25 cellular contexts compared by ENCODE assay signal in the genomic region with DNA sequence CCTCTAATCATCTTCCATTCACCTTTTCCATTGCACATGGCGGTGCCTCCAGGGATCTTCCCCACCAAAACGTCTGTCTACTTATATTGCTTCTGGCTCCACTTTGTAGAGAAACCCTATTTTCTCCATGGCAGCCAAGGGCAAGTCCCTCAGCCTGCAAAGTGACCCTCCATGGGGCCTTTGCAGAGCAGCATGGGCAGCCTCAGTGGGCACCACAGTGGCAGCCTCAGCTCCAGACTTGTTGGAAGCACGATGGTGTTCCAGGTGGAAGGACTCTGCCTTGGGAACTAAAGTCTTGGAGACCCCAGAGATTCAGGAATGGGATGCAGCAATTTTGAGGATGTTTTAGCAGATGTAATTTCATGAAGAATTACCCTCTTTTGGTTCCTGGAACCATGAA. TPM values are rescaled to one million over a fixed set of nuclear protein-coding genes. Genes with fewer than 3 reads are reported as not detected.
"Had no signal": no experiment of that assay in that cellular context is flagged by ENCODE, and none has a peak within 500 bp of the region (broad histone marks: within the 10 kb centered on the region; RNA-seq: fewer than 3 reads in every experiment).

No MANE protein-coding gene starts in this region.

- H3K9me3 Mint-ChIP-seq: T-cell had no signal

- H3K9ac ChIP-seq: SK-N-SH had no signal

- H3K27ac ChIP-seq: HL-60, RWPE1 had no signal

- ATAC-seq: Panc1, PC-3, T-cell had no signal

- H3K9me3 ChIP-seq: SK-N-SH had no signal

- H3K4me2 ChIP-seq: SK-N-SH had no signal

- H3K9me2 ChIP-seq: SK-N-SH had no signal

- DNase-seq: KBM-7, NCI-H1048, NCI-H1105, NCI-H1417, NCI-H146, NCI-H1694 treated with DMSO at 0.1 percent for 48 hours, NCI-H1930, NCI-H2081, NCI-H2107, NCI-H2227 treated with DMSO at 0.1 percent for 48 hours, NCI-H524, NCI-H526 treated with DMSO at 0.1 percent for 48 hours, NCI-H748 treated with DMSO at 0.1 percent for 48 hours, PC-3, SHP77, SK-N-SH, SW 1271, T-cell had no signal

- H3K4me3 Mint-ChIP-seq: T-cell had no signal

- H3K36me3 Mint-ChIP-seq: T-cell had no signal

RNA-seq across cellular contexts. Expression of a gene that starts 18.5 kb away (rescaled TPM):
- total RNA-seq: LHCN-M2, MCF 10A, NCI-H460, PC-3, SK-MEL-5 had no signal
- polyA plus RNA-seq: SK-N-SH had no signal

RNA-seq across cellular contexts. Expression of a gene that starts 53.4 kb away (rescaled TPM):
- total RNA-seq: LHCN-M2, MCF 10A, NCI-H460, PC-3, SK-MEL-5, T-cell had no signal
- polyA plus RNA-seq: SK-N-SH had no signal
